23 cellular contexts compared by ENCODE assay signal in genomic region chr10:48450233-48450810, GRCh38.
DNase-seq lines count a peak whose midpoint lies in the region; ATAC-seq and TF ChIP-seq lines count a peak whose summit lies in the region.
"Had no signal": no experiment of that assay in that cellular context is flagged by ENCODE, and none has a peak within 500 bp of the region (broad histone marks: within the 10 kb centered on the region; RNA-seq: fewer than 3 reads in every experiment).

No MANE protein-coding gene starts in this region.

- H3K27ac Mint-ChIP-seq in stimulated activated naive CD8-positive, alpha-beta T cell treated with anti-CD3 and anti-CD28 coated beads, Interleukin-15, amount 100 ng/mL, for 72 hours: peak overlapping the region in 1 of 2 donors; percentile 22
- H3K27ac Mint-ChIP-seq: activated naive CD4-positive, alpha-beta T cell treated with anti-CD3 and anti-CD28 coated beads, Interleukin-2, amount 50 U/mL, for 72 hours; activated T-helper 1 cell treated with anti-CD3 and anti-CD28 coated beads, Interleukin-12 subunit alpha, Interleukin-12 subunit beta, Interleukin-2, Interleukin-4 antibody, amounts not matched to agents 30 ng/mL and 10 ng/mL and 1 ng/mL, durations not matched to agents 14 hours and 24 hours and 36 hours; CD4-positive, alpha-beta T cell; memory B cell had no signal

- no peaks in the 10 kb centered on the region for H3K9me3 ChIP-seq in RWPE2 (ENCODE audit: severe bottlenecking)
- H3K9me3 ChIP-seq: SJSA1 had no signal

- no peaks in the 10 kb centered on the region for H3K36me3 ChIP-seq in RWPE2 (ENCODE audit: low read depth)
- H3K36me3 ChIP-seq: SJSA1 had no signal

- TF ChIP-seq CTCF in RWPE2 (IDR thresholded peaks at IDR 0.05; ENCODE audit: poor library complexity, severe bottlenecking): no peak

- H3K9me3 Mint-ChIP-seq in stimulated activated naive CD8-positive, alpha-beta T cell treated with anti-CD3 and anti-CD28 coated beads, Interleukin-15, amount 100 ng/mL, for 72 hours: no peaks in the 10 kb centered on the region
- H3K9me3 Mint-ChIP-seq: activated naive CD4-positive, alpha-beta T cell treated with anti-CD3 and anti-CD28 coated beads, Interleukin-2, amount 50 U/mL, for 72 hours; activated T-helper 1 cell treated with anti-CD3 and anti-CD28 coated beads, Interleukin-12 subunit alpha, Interleukin-12 subunit beta, Interleukin-2, Interleukin-4 antibody, amounts not matched to agents 30 ng/mL and 10 ng/mL and 1 ng/mL, durations not matched to agents 14 hours and 24 hours and 36 hours; CD4-positive, alpha-beta T cell; memory B cell had no signal

- no peaks in the 10 kb centered on the region for H3K4me1 ChIP-seq in RWPE2 (ENCODE audit: insufficient read depth, poor library complexity, severe bottlenecking)
- H3K4me1 ChIP-seq: SJSA1 had no signal

- no peak overlapping the region for H3K4me3 Mint-ChIP-seq in stimulated activated naive CD8-positive, alpha-beta T cell treated with anti-CD3 and anti-CD28 coated beads, Interleukin-15, amount 100 ng/mL, for 72 hours
- H3K4me3 Mint-ChIP-seq: activated T-helper 1 cell treated with anti-CD3 and anti-CD28 coated beads, Interleukin-12 subunit alpha, Interleukin-12 subunit beta, Interleukin-2, Interleukin-4 antibody, amounts not matched to agents 30 ng/mL and 10 ng/mL and 1 ng/mL, durations not matched to agents 14 hours and 24 hours and 36 hours; CD4-positive, alpha-beta T cell; memory B cell had no signal

- no peaks in the 10 kb centered on the region for H3K27me3 ChIP-seq in RWPE2 (ENCODE audit: insufficient read depth, poor library complexity, severe bottlenecking)
- H3K27me3 ChIP-seq: SJSA1 had no signal

- H3K27ac ChIP-seq in RWPE2 (ENCODE audit: poor library complexity, severe bottlenecking): no peak overlapping the region
- H3K27ac ChIP-seq: PC-9, SJSA1 had no signal

- DNase-seq in stimulated activated naive CD8-positive, alpha-beta T cell treated with anti-CD3 and anti-CD28 coated beads, Interleukin-15, amount 100 ng/mL, for 72 hours: no peak
- DNase-seq in stimulated activated naive CD8-positive, alpha-beta T cell treated with anti-CD3 and anti-CD28 coated beads, Interleukin-15, Interleukin-2, amounts not matched to agents 100 U/mL and 50 U/mL, for 24 hours: no peak
- DNase-seq in RWPE2 (ENCODE audit: low spot score) (peak; percentile 49), mesenteric fat pad (ENCODE audit: low spot score) (peak; percentile 89), GM19240 (ENCODE audit: insufficient read length, low spot score) (no peak), NCI-H446 treated with DMSO at 0.1 percent for 48 hours (lab: John Stamatoyannopoulos, UW) (no peak), HCEC 1CT (no peak)
- DNase-seq: CD4-positive, alpha-beta T cell; central memory CD4-positive, alpha-beta T cell; dermis blood vessel endothelial cell; DMS 273 treated with DMSO at 0.1 percent for 48 hours; kidney glomerular epithelial cell; NCI-H510A treated with DMSO at 0.1 percent for 48 hours; NK-92 treated with Interleukin-12 subunit alpha and Interleukin-12 subunit beta, amount 100 ng/mL, for 24 hours; PC-9; stimulated activated CD4-positive, alpha-beta T cell treated with anti-CD3 and anti-CD28 coated beads, Interleukin-12 subunit alpha, Interleukin-12 subunit beta, amount 100 ng/mL, for 4 hours; stimulated activated CD4-positive, alpha-beta T cell treated with anti-CD3 and anti-CD28 coated beads, Interleukin-4, amount 100 ng/mL, for 4 hours; stimulated activated naive CD4-positive, alpha-beta T cell; T-helper 1 cell had no signal

- H3K4me1 Mint-ChIP-seq in stimulated activated naive CD8-positive, alpha-beta T cell treated with anti-CD3 and anti-CD28 coated beads, Interleukin-15, amount 100 ng/mL, for 72 hours: no peaks in the 10 kb centered on the region
- H3K4me1 Mint-ChIP-seq: memory B cell had no signal

- H3K4me3 ChIP-seq in RWPE2 (ENCODE audit: severe bottlenecking): no peak overlapping the region
- H3K4me3 ChIP-seq: PC-9, SJSA1 had no signal

- no peaks in the 10 kb centered on the region for H3K27me3 Mint-ChIP-seq in stimulated activated naive CD8-positive, alpha-beta T cell treated with anti-CD3 and anti-CD28 coated beads, Interleukin-15, amount 100 ng/mL, for 72 hours
- H3K27me3 Mint-ChIP-seq: CD4-positive, alpha-beta T cell had no signal

- ATAC-seq in stimulated activated naive CD8-positive, alpha-beta T cell treated with anti-CD3 and anti-CD28 coated beads, Interleukin-15, amount 100 ng/mL, for 72 hours: peak; percentile 26
- no peak for ATAC-seq in stimulated activated naive CD8-positive, alpha-beta T cell treated with anti-CD3 and anti-CD28 coated beads, Interleukin-15, Interleukin-2, amounts not matched to agents 100 U/mL and 50 U/mL, for 24 hours
- ATAC-seq in RWPE2 (ENCODE audit: low read depth): no peak
- ATAC-seq: activated naive CD4-positive, alpha-beta T cell treated with anti-CD3 and anti-CD28 coated beads, Interleukin-2, amount 50 U/mL, for 72 hours had no signal

Comparison
In these comparisons a context has a peak if more than half of its experiments do, and no peak if none do; other contexts are left out.
1. DNase-seq: peak in RWPE2 (single experiment) and mesenteric fat pad (single experiment); none in stimulated activated naive CD8-positive, alpha-beta T cell treated with anti-CD3 and anti-CD28 coated beads, Interleukin-15, amount 100 ng/mL, for 72 hours (0 of 2), stimulated activated naive CD8-positive, alpha-beta T cell treated with anti-CD3 and anti-CD28 coated beads, Interleukin-15, Interleukin-2, amounts not matched to agents 100 U/mL and 50 U/mL, for 24 hours (single experiment), GM19240 (single experiment), NCI-H446 treated with DMSO at 0.1 percent for 48 hours (single experiment) and HCEC 1CT (single experiment).